In genomic region chr5:875931-876330, GRCh38 we compare ENCODE assay signal across 21 cellular contexts. TPM values are rescaled to one million over a fixed set of nuclear protein-coding genes. Genes with fewer than 3 reads are reported as not detected.
DNase-seq lines count a peak whose midpoint lies in the region; ATAC-seq, FAIRE-seq and TF ChIP-seq lines count a peak whose summit lies in the region.
"Had no signal": no experiment of that assay in that cellular context is flagged by ENCODE, and none has a peak within 500 bp of the region (broad histone marks: within the 10 kb centered on the region; RNA-seq: fewer than 3 reads in every experiment).

No MANE protein-coding gene starts in this region.

- in situ Hi-C loops in HepG2 (cut with HindIII; ENCODE audit: extremely low pct_ligation_motif_present, low pct_unique_long_range_greater_than_20kb), result no loop called here

- WGBS in HepG2 (ENCODE audit: low lambda C conversion rate), result 97% methylated on average over 22 of the region's 24 CpGs
- 87% methylated on average over 8 of the region's 24 CpGs for WGBS in right lobe of liver (ENCODE audit: insufficient coverage, low coverage, low lambda C conversion rate, missing lambda C conversion rate)
- 92% methylated on average over 23 of the region's 24 CpGs; no CpG with 5 or more reads in 1 of the 2 experiments for WGBS in H1 (ENCODE audit: extremely low coverage in 1 of 2, insufficient coverage in 1 of 2, insufficient read length in 1 of 2, insufficient replicate concordance in 2 of 2, low coverage in 1 of 2, low lambda C conversion rate in 2 of 2, missing lambda C conversion rate in 1 of 2), 2 experiments

- H2BK5ac ChIP-seq in H1 (ENCODE audit: low read depth, low read length), result no peak overlapping the region

- H3K4ac ChIP-seq in H1 (replicated peaks; ENCODE audit: insufficient read length, low read depth, low read length), result no peak overlapping the region

- H3K4me3 ChIP-seq in HepG2 (replicated peaks in 1 of 3; ENCODE audit: insufficient read depth in 1 of 3, low read depth in 2 of 3, low read length in 3 of 3) (no peak overlapping the region), right lobe of liver (no peak overlapping the region), H1 (ENCODE audit: extremely low read depth in 1 of 4, insufficient read depth in 2 of 4, low read depth in 3 of 4, low read length in 4 of 4) (no peak overlapping the region), kidney (ENCODE audit: low read length in 2 of 2) (no peak overlapping the region)
- H3K4me3 ChIP-seq: A549, GM23248 had no signal

- FAIRE-seq in HepG2 (lab: Jason Lieb, UNC), result no peak
- no peak for FAIRE-seq in H1 (lab: Jason Lieb, UNC)
- FAIRE-seq in kidney (lab: Jason Lieb, UNC), result no peak
- FAIRE-seq: A549, G401.6, GM12892 had no signal

- no peak for TF ChIP-seq EP300 in HepG2 (IDR thresholded peaks at IDR 0.05; ENCODE audit: low read depth in 2 of 2, low read length in 2 of 2)
- TF ChIP-seq EP300 in HepG2 (CRISPR knock-in tag; IDR thresholded peaks at IDR 0.05; ENCODE audit: borderline replicate concordance), result no peak
- no peak for TF ChIP-seq EP300 in H1 (IDR thresholded peaks at IDR 0.05; ENCODE audit: borderline replicate concordance in 1 of 2, low read depth in 2 of 2, low read length in 2 of 2)

- no peaks in the 10 kb centered on the region for H4K20me1 ChIP-seq in HepG2 (ENCODE audit: insufficient read depth, low read length)
- H4K20me1 ChIP-seq in H1 (replicated peaks in 1 of 2; ENCODE audit: control insufficient read depth in 1 of 2, insufficient read depth in 2 of 2, low read length in 2 of 2), result peaks cover 12 to 22% of the 10 kb centered on the region in 2 experiments

- H3K18ac ChIP-seq in H1 (ENCODE audit: extremely low read depth, low read length), result no peak overlapping the region

- TF ChIP-seq RAD21 in HepG2 (CRISPR knock-in tag; IDR thresholded peaks at IDR 0.05) (no peak), H1 (IDR thresholded peaks at IDR 0.05 in 1 of 2, conservative IDR thresholded peaks at IDR 0.05 in 1 of 2; ENCODE audit: low read depth in 2 of 2, low read length in 2 of 2) (no peak)

- TF ChIP-seq CTCF in HepG2 (CRISPR knock-in tag; IDR thresholded peaks at IDR 0.05), result no peak
- no peak for TF ChIP-seq CTCF in right lobe of liver (IDR thresholded peaks at IDR 0.05)
- TF ChIP-seq CTCF in H1 (IDR thresholded peaks at IDR 0.05; ENCODE audit: control extremely low read depth in 1 of 3, insufficient read depth in 1 of 3, low read depth in 1 of 3, low read length in 3 of 3), result no peak
- TF ChIP-seq CTCF in kidney (IDR thresholded peaks at IDR 0.05; ENCODE audit: borderline replicate concordance, extremely low read depth, insufficient read depth), result no peak

- H3K9ac ChIP-seq in HepG2 (ENCODE audit: insufficient read depth, low read depth, low read length) (no peak overlapping the region), H1 (replicated peaks in 1 of 4; ENCODE audit: extremely low read depth in 1 of 4, low read depth in 3 of 4, low read length in 3 of 4) (no peak overlapping the region), kidney (ENCODE audit: low read length in 2 of 2) (no peak overlapping the region)
- H3K9ac ChIP-seq: GM23248 had no signal

- H4K8ac ChIP-seq in H1 (ENCODE audit: extremely low read depth, insufficient read depth, low read length), result no peak overlapping the region

- H2AK5ac ChIP-seq in H1 (ENCODE audit: low read depth, low read length), result no peak overlapping the region

- H2BK12ac ChIP-seq in H1 (ENCODE audit: low read depth, low read length), result no peak overlapping the region

- no peak overlapping the region for H2AFZ ChIP-seq in HepG2 (ENCODE audit: low read length)
- H2AFZ ChIP-seq in H1 (ENCODE audit: low read length), result no peak overlapping the region
- H2AFZ ChIP-seq: GM23248 had no signal

- ATAC-seq in HepG2 (no peak), right lobe of liver (no peak), HG02610 (IDR thresholded peaks at IDR 0.05; ENCODE audit: unreplicated experiment) (no peak), GM19328 (IDR thresholded peaks at IDR 0.05; ENCODE audit: unreplicated experiment) (no peak)
- ATAC-seq in stimulated activated effector memory CD8-positive, alpha-beta T cell treated with anti-CD3 and anti-CD28 coated beads, Interleukin-12 subunit alpha, Interleukin-12 subunit beta, amount 100 ng/mL, for 72 hours, result no peak
- ATAC-seq: A549; CD8-positive, alpha-beta T cell; HCT116 had no signal

- H3K79me2 ChIP-seq in HepG2 (ENCODE audit: insufficient read depth, low read length), result no peaks in the 10 kb centered on the region
- peaks cover 0 to 6% of the 10 kb centered on the region in 2 experiments; a peak in 1 of 4 replicates for H3K79me2 ChIP-seq in H1 (ENCODE audit: control insufficient read depth in 1 of 2, insufficient read depth in 2 of 2, low read length in 2 of 2)

- H3K27me3 ChIP-seq in HepG2 (ENCODE audit: control insufficient read depth in 1 of 2, insufficient read depth in 2 of 2, low read length in 2 of 2) (no peaks in the 10 kb centered on the region), right lobe of liver (no peaks in the 10 kb centered on the region), H1 (replicated peaks in 1 of 4; ENCODE audit: control insufficient read depth in 3 of 4, extremely low read depth in 1 of 4, insufficient read depth in 3 of 4, low read length in 3 of 4) (no peaks in the 10 kb centered on the region)

- no peaks in the 10 kb centered on the region for H3K9me3 ChIP-seq in HepG2 (ENCODE audit: low read length)
- H3K9me3 ChIP-seq in right lobe of liver, result no peaks in the 10 kb centered on the region
- no peaks in the 10 kb centered on the region for H3K9me3 ChIP-seq in H1 (ENCODE audit: insufficient read depth in 2 of 2, low read depth in 1 of 2, low read length in 1 of 2)
- H3K9me3 ChIP-seq in kidney (ENCODE audit: control insufficient read depth in 1 of 2, low read length in 2 of 2), result no peaks in the 10 kb centered on the region
- H3K9me3 ChIP-seq: A549, Caco-2 had no signal

- H3K4me2 ChIP-seq in HepG2 (ENCODE audit: low read depth, low read length) (no peak overlapping the region), H1 (ENCODE audit: insufficient read depth in 1 of 2, low read depth in 2 of 2, low read length in 2 of 2) (no peak overlapping the region)
- H3K4me2 ChIP-seq: A549 had no signal

- CTCF ChIA-PET in HepG2 (lab: Yijun Ruan, JAX; ENCODE audit: low intra/inter-chr PET ratio, low total read pairs), result no interaction called here
- CTCF ChIA-PET in H1 (lab: Charles Lee; ENCODE audit: partially characterized antibody), result no interaction called here

- H3K14ac ChIP-seq in H1 (ENCODE audit: insufficient read length), result no peak overlapping the region

- TF ChIP-seq POLR2A in HepG2 (IDR thresholded peaks at IDR 0.05; ENCODE audit: insufficient read depth in 1 of 2, low read depth in 2 of 2, low read length in 2 of 2), result no peak
- no peak for TF ChIP-seq POLR2A in right lobe of liver (IDR thresholded peaks at IDR 0.05)
- TF ChIP-seq POLR2A in H1 (IDR thresholded peaks at IDR 0.05; ENCODE audit: control extremely low read depth in 1 of 2, low read depth in 2 of 2, low read length in 2 of 2), result no peak

- no peaks in the 10 kb centered on the region for H3K23me2 ChIP-seq in H1 (ENCODE audit: low read depth, low read length)

- H3K9me3 Mint-ChIP-seq in stimulated activated effector memory CD8-positive, alpha-beta T cell treated with anti-CD3 and anti-CD28 coated beads, Interleukin-12 subunit alpha, Interleukin-12 subunit beta, amount 100 ng/mL, for 72 hours, result no peaks in the 10 kb centered on the region
- H3K9me3 Mint-ChIP-seq: CD8-positive, alpha-beta T cell; H9 had no signal

- H3K4me1 Mint-ChIP-seq in stimulated activated effector memory CD8-positive, alpha-beta T cell treated with anti-CD3 and anti-CD28 coated beads, Interleukin-12 subunit alpha, Interleukin-12 subunit beta, amount 100 ng/mL, for 72 hours, result peaks cover 6% of the 10 kb centered on the region
- H3K4me1 Mint-ChIP-seq: H9 had no signal

- H3K23ac ChIP-seq in H1 (ENCODE audit: insufficient read length), result no peak overlapping the region

- BruUV-seq in HepG2 (replicated peaks; lab: Mats Ljungman, UMichigan), result no TSS peak

- intact Hi-C loops in HepG2 (cut with micrococcal nuclease; ENCODE audit: unreplicated experiment), result no loop called here
- intact Hi-C loops in right lobe of liver (cut with DNase I), result no loop called here
- intact Hi-C loops in kidney (cut with DNase I), result no loop called here

- peak overlapping the region; percentile 44 for H3K27ac Mint-ChIP-seq in stimulated activated effector memory CD8-positive, alpha-beta T cell treated with anti-CD3 and anti-CD28 coated beads, Interleukin-12 subunit alpha, Interleukin-12 subunit beta, amount 100 ng/mL, for 72 hours
- H3K27ac Mint-ChIP-seq: CD8-positive, alpha-beta T cell; H9 had no signal

- no peak overlapping the region for H2BK120ac ChIP-seq in H1 (replicated peaks; ENCODE audit: low read depth, low read length)

- no peak overlapping the region for H4K5ac ChIP-seq in H1 (ENCODE audit: insufficient read length, low read depth, low read length)

- peak overlapping the region; percentile 30 for H3K56ac ChIP-seq in H1 (replicated peaks; ENCODE audit: insufficient read length, low read depth, low read length)

- no peak overlapping the region for H4K91ac ChIP-seq in H1 (replicated peaks; ENCODE audit: insufficient read length, low read length)

- H3K4me1 ChIP-seq in HepG2 (ENCODE audit: insufficient read depth, low read length) (no peaks in the 10 kb centered on the region), right lobe of liver (no peaks in the 10 kb centered on the region), H1 (replicated peaks in 1 of 4; ENCODE audit: control insufficient read depth in 3 of 4, insufficient read depth in 4 of 4, low read length in 3 of 4) (no peaks in the 10 kb centered on the region), kidney (ENCODE audit: control insufficient read depth in 1 of 2, insufficient read depth in 1 of 2, low read depth in 1 of 2, low read length in 2 of 2) (no peaks in the 10 kb centered on the region)
- H3K4me1 ChIP-seq: A549, Caco-2 had no signal

- H3K27ac ChIP-seq in HepG2 (ENCODE audit: extremely low read length, insufficient read depth, low read length), result no peak overlapping the region
- H3K27ac ChIP-seq in right lobe of liver, result no peak overlapping the region
- no peak overlapping the region for H3K27ac ChIP-seq in H1 (ENCODE audit: low read depth, low read length)
- H3K27ac ChIP-seq in kidney (ENCODE audit: low read depth in 2 of 2, low read length in 2 of 2), result no peak overlapping the region
- H3K27ac ChIP-seq: A549, GM23248 had no signal

- H3K4me3 Mint-ChIP-seq in stimulated activated effector memory CD8-positive, alpha-beta T cell treated with anti-CD3 and anti-CD28 coated beads, Interleukin-12 subunit alpha, Interleukin-12 subunit beta, amount 100 ng/mL, for 72 hours, result no peak overlapping the region
- H3K4me3 Mint-ChIP-seq: CD8-positive, alpha-beta T cell; H9 had no signal

- no peak overlapping the region for H2BK20ac ChIP-seq in H1 (ENCODE audit: low read length)

- DNase-seq in HepG2 (ENCODE audit: low spot score) (no peak), right lobe of liver (no peak), H1 (ENCODE audit: low read depth in 1 of 2, low spot score in 2 of 2) (no peak), kidney (peak; percentile 59)
- no peak for DNase-seq in stimulated activated effector memory CD8-positive, alpha-beta T cell treated with anti-CD3 and anti-CD28 coated beads, Interleukin-12 subunit alpha, Interleukin-12 subunit beta, amount 100 ng/mL, for 72 hours (ENCODE audit: low spot score in 2 of 2)
- no peak for DNase-seq in stimulated activated naive CD4-positive, alpha-beta T cell (lab: John Stamatoyannopoulos, UW)
- DNase-seq: 8988T; ACHN; C1 segment of cervical spinal cord; Caco-2; CD8-positive, alpha-beta T cell; DMS153; DND-41; GM23248; H9 had no signal

- H3K36me3 Mint-ChIP-seq in stimulated activated effector memory CD8-positive, alpha-beta T cell treated with anti-CD3 and anti-CD28 coated beads, Interleukin-12 subunit alpha, Interleukin-12 subunit beta, amount 100 ng/mL, for 72 hours, result peaks cover 80% of the 10 kb centered on the region

- peaks cover 27 to 68% of the 10 kb centered on the region in 2 experiments for H3K36me3 ChIP-seq in HepG2 (replicated peaks in 1 of 2; ENCODE audit: control insufficient read depth in 1 of 2, insufficient read depth in 2 of 2, low read length in 2 of 2)
- H3K36me3 ChIP-seq in right lobe of liver, result peaks cover 0 to 51% (median 18%) of the 10 kb centered on the region in 4 donors
- H3K36me3 ChIP-seq in H1 (ENCODE audit: control insufficient read depth in 2 of 4, insufficient read depth in 4 of 4, low read length in 3 of 4), result peaks cover 21 to 55% (median 50%) of the 10 kb centered on the region in 4 experiments
- H3K36me3 ChIP-seq in kidney (ENCODE audit: control insufficient read depth in 1 of 2, insufficient read depth in 2 of 2, low read length in 2 of 2), result peaks cover 27 to 34% of the 10 kb centered on the region in 2 donors

- POLR2A ChIA-PET in HepG2 (lab: Yijun Ruan, JAX), result no interaction called here
- POLR2A ChIA-PET in H1 (lab: Charles Lee; ENCODE audit: partially characterized antibody), result interaction anchor here (0.8 to 2.2 kb wide), 7 partner anchors 9 to 19 kb away, joined by 3 to 7 read pairs (median 5); no protein-coding TSS in a partner anchor

- H2BK15ac ChIP-seq in H1 (ENCODE audit: low read length), result no peak overlapping the region

- H3K79me1 ChIP-seq in H1 (ENCODE audit: low read depth, low read length), result peaks cover 8% of the 10 kb centered on the region; the same call in 1 of the 2 replicates

RNA-seq across cellular contexts. Expression of gene BRD9, which starts 16.7 kb away (rescaled TPM):
- total RNA-seq in HepG2 (2016; rRNA removed; fragmentation: Illumina TruSeq; extraction: Trizol) (20.7 and 22.9 TPM in 2 replicates), right lobe of liver (10 to 100 TPM; 10.7 to 16.7 (median 13.8) TPM), kidney (38.0 TPM)
- total RNA-seq in HepG2 (2016; cell fraction: cytosol; rRNA removed; fragmentation: Illumina TruSeq; extraction: Trizol; ENCODE audit: low read depth), result 6.6 and 8.1 TPM in 2 replicates
- total RNA-seq in HepG2 (2016; cell fraction: insoluble cytoplasmic fraction; rRNA removed; fragmentation: Illumina TruSeq; extraction: Trizol), result 18.6 and 24.6 TPM in 2 replicates
- total RNA-seq in HepG2 (2016; cell fraction: membrane; rRNA removed; fragmentation: Illumina TruSeq; extraction: Trizol), result 10.4 and 11.6 TPM in 2 replicates
- total RNA-seq in HepG2 (2016; cell fraction: nucleus; rRNA removed; fragmentation: Illumina TruSeq; extraction: Trizol), result 30.9 and 31.0 TPM in 2 replicates
- polyA plus RNA-seq in HepG2 (2011; rRNA removed) (5.2 and 6.3 TPM in 2 replicates), H1 (2011; rRNA removed) (9.3 and 16.2 TPM in 2 replicates), kidney (ENCODE audit: insufficient read depth, low read depth, low replicate concordance) (17.5 TPM)
- 4.5 and 4.6 TPM in 2 replicates for polyA plus RNA-seq in HepG2 (2011; cell fraction: cytosol; rRNA removed)
- polyA plus RNA-seq in HepG2 (2011; cell fraction: nucleus; rRNA removed), result 36.0 and 39.4 TPM in 2 replicates
- 10.7 and 10.9 TPM in 2 replicates for polyA plus RNA-seq in HepG2 (2012)
- polyA plus RNA-seq in HepG2 (2016; cell fraction: cytosol; fragmentation: Illumina TruSeq; extraction: Trizol; ENCODE audit: low read depth), result 2.4 and 2.5 TPM in 2 replicates
- 17.6 and 19.2 TPM in 2 replicates for polyA plus RNA-seq in HepG2 (2016; cell fraction: insoluble cytoplasmic fraction; fragmentation: Illumina TruSeq; extraction: Trizol; ENCODE audit: low read depth)
- 4.9 and 5.4 TPM in 2 replicates for polyA plus RNA-seq in HepG2 (2016; cell fraction: membrane; fragmentation: Illumina TruSeq; extraction: Trizol; ENCODE audit: low read depth)
- 65.1 and 68.5 TPM in 2 replicates for polyA plus RNA-seq in HepG2 (2016; cell fraction: nucleus; fragmentation: Illumina TruSeq; extraction: Trizol; ENCODE audit: insufficient read depth, low read depth)
- 15.9 and 73.1 TPM in 2 replicates for polyA minus RNA-seq in HepG2 (2011; rRNA and poly(A)+ RNA removed; ENCODE audit: low replicate concordance)
- polyA minus RNA-seq in HepG2 (2011; cell fraction: cytosol; rRNA and poly(A)+ RNA removed), result 4.1 and 5.6 TPM in 2 replicates
- 30.7 and 34.1 TPM in 2 replicates for polyA minus RNA-seq in HepG2 (2011; cell fraction: nucleus; rRNA and poly(A)+ RNA removed)
- total RNA-seq in H1 (2021; fragmentation: NEBNext Ultra II Directional; extraction: Animal tissue kit (Norgen Biotek cat#: 25700)), result 46.5 and 49.4 TPM in 2 replicates
- 17.0 TPM for polyA plus RNA-seq in H1 (2011; cell fraction: cytosol; rRNA removed)
- 50.5 TPM for polyA plus RNA-seq in H1 (2011; cell fraction: nucleus; rRNA removed)
- polyA plus RNA-seq in H1 (2012, experiment 1 of 2), result 36.8 to 40.3 TPM (median 39.2 TPM) in 4 replicates
- 14.0 TPM for polyA plus RNA-seq in H1 (2012, experiment 2 of 2)
- 29.3 TPM for polyA plus RNA-seq in H1 (2013, experiment 1 of 2)
- polyA plus RNA-seq in H1 (2013, experiment 2 of 2), result 26.5 TPM
- polyA minus RNA-seq in H1 (2011; rRNA and poly(A)+ RNA removed), result 22.4 and 30.0 TPM in 2 replicates
- polyA minus RNA-seq in H1 (2011; cell fraction: cytosol; rRNA and poly(A)+ RNA removed), result 18.1 TPM
- polyA minus RNA-seq in H1 (2011; cell fraction: nucleus; rRNA and poly(A)+ RNA removed), result 48.6 TPM

RNA-seq across cellular contexts. Expression of gene TRIP13, which starts 16.8 kb away (rescaled TPM):
- total RNA-seq in HepG2 (2016; rRNA removed; fragmentation: Illumina TruSeq; extraction: Trizol) (33.0 and 39.5 TPM in 2 replicates), right lobe of liver (1 to 10 TPM in 2 of 6 experiments, under 1 TPM in 4; 0.15 to 3.2 (median 0.70) TPM), kidney (1.6 TPM)
- 8.1 and 9.8 TPM in 2 replicates for total RNA-seq in HepG2 (2016; cell fraction: cytosol; rRNA removed; fragmentation: Illumina TruSeq; extraction: Trizol; ENCODE audit: low read depth)
- total RNA-seq in HepG2 (2016; cell fraction: insoluble cytoplasmic fraction; rRNA removed; fragmentation: Illumina TruSeq; extraction: Trizol), result 33.0 and 42.4 TPM in 2 replicates
- 19.4 and 20.2 TPM in 2 replicates for total RNA-seq in HepG2 (2016; cell fraction: membrane; rRNA removed; fragmentation: Illumina TruSeq; extraction: Trizol)
- total RNA-seq in HepG2 (2016; cell fraction: nucleus; rRNA removed; fragmentation: Illumina TruSeq; extraction: Trizol), result 18.6 TPM in 2 replicates
- polyA plus RNA-seq in HepG2 (2011; rRNA removed) (12.8 and 13.5 TPM in 2 replicates), H1 (2011; rRNA removed) (17.9 and 20.0 TPM in 2 replicates), kidney (ENCODE audit: insufficient read depth, low read depth, low replicate concordance) (0.86 TPM)
- polyA plus RNA-seq in HepG2 (2011; cell fraction: cytosol; rRNA removed), result 6.1 and 7.0 TPM in 2 replicates
- polyA plus RNA-seq in HepG2 (2011; cell fraction: nucleus; rRNA removed), result 11.6 and 18.6 TPM in 2 replicates
- 6.5 and 11.3 TPM in 2 replicates for polyA plus RNA-seq in HepG2 (2012)
- 4.9 and 6.9 TPM in 2 replicates for polyA plus RNA-seq in HepG2 (2016; cell fraction: cytosol; fragmentation: Illumina TruSeq; extraction: Trizol; ENCODE audit: low read depth)
- 44.2 and 47.5 TPM in 2 replicates for polyA plus RNA-seq in HepG2 (2016; cell fraction: insoluble cytoplasmic fraction; fragmentation: Illumina TruSeq; extraction: Trizol; ENCODE audit: low read depth)
- polyA plus RNA-seq in HepG2 (2016; cell fraction: membrane; fragmentation: Illumina TruSeq; extraction: Trizol; ENCODE audit: low read depth), result 13.5 and 13.6 TPM in 2 replicates
- 42.0 and 45.8 TPM in 2 replicates for polyA plus RNA-seq in HepG2 (2016; cell fraction: nucleus; fragmentation: Illumina TruSeq; extraction: Trizol; ENCODE audit: insufficient read depth, low read depth)
- 6.3 and 101 TPM in 2 replicates for polyA minus RNA-seq in HepG2 (2011; rRNA and poly(A)+ RNA removed; ENCODE audit: low replicate concordance)
- 4.5 and 11.3 TPM in 2 replicates for polyA minus RNA-seq in HepG2 (2011; cell fraction: cytosol; rRNA and poly(A)+ RNA removed)
- polyA minus RNA-seq in HepG2 (2011; cell fraction: nucleus; rRNA and poly(A)+ RNA removed), result 9.2 and 11.7 TPM in 2 replicates
- 34.5 and 39.2 TPM in 2 replicates for total RNA-seq in H1 (2021; fragmentation: NEBNext Ultra II Directional; extraction: Animal tissue kit (Norgen Biotek cat#: 25700))
- polyA plus RNA-seq in H1 (2011; cell fraction: cytosol; rRNA removed), result 28.8 TPM
- 27.0 TPM for polyA plus RNA-seq in H1 (2011; cell fraction: nucleus; rRNA removed)
- 26.9 to 37.9 TPM (median 33.7 TPM) in 4 replicates for polyA plus RNA-seq in H1 (2012, experiment 1 of 2)
- polyA plus RNA-seq in H1 (2012, experiment 2 of 2), result 13.1 TPM
- polyA plus RNA-seq in H1 (2013, experiment 1 of 2), result 33.0 TPM
- 33.3 TPM for polyA plus RNA-seq in H1 (2013, experiment 2 of 2)
- 29.1 and 53.1 TPM in 2 replicates for polyA minus RNA-seq in H1 (2011; rRNA and poly(A)+ RNA removed)
- 20.4 TPM for polyA minus RNA-seq in H1 (2011; cell fraction: cytosol; rRNA and poly(A)+ RNA removed)
- 24.3 TPM for polyA minus RNA-seq in H1 (2011; cell fraction: nucleus; rRNA and poly(A)+ RNA removed)

RNA-seq across cellular contexts. Expression of gene ZDHHC11, which starts 25.1 kb away (rescaled TPM):
- total RNA-seq in HepG2 (2016; rRNA removed; fragmentation: Illumina TruSeq; extraction: Trizol), result 1.4 and 4.0 TPM in 2 replicates
- 0.51 and 1.4 TPM in 2 replicates for total RNA-seq in HepG2 (2016; cell fraction: cytosol; rRNA removed; fragmentation: Illumina TruSeq; extraction: Trizol; ENCODE audit: low read depth)
- 0.67 and 5.3 TPM in 2 replicates for total RNA-seq in HepG2 (2016; cell fraction: insoluble cytoplasmic fraction; rRNA removed; fragmentation: Illumina TruSeq; extraction: Trizol)
- total RNA-seq in HepG2 (2016; cell fraction: membrane; rRNA removed; fragmentation: Illumina TruSeq; extraction: Trizol), result 1.5 and 2.0 TPM in 2 replicates
- 8.6 and 9.6 TPM in 2 replicates for total RNA-seq in HepG2 (2016; cell fraction: nucleus; rRNA removed; fragmentation: Illumina TruSeq; extraction: Trizol)
- 2.1 and 2.2 TPM in 2 replicates for polyA plus RNA-seq in HepG2 (2011; rRNA removed)
- 1.6 and 2.1 TPM in 2 replicates for polyA plus RNA-seq in HepG2 (2011; cell fraction: cytosol; rRNA removed)
- 24.0 and 31.7 TPM in 2 replicates for polyA plus RNA-seq in HepG2 (2011; cell fraction: nucleus; rRNA removed)
- polyA plus RNA-seq in HepG2 (2012), result 3.2 and 7.4 TPM in 2 replicates
- polyA plus RNA-seq in HepG2 (2016; cell fraction: cytosol; fragmentation: Illumina TruSeq; extraction: Trizol; ENCODE audit: low read depth), result 0.68 and 0.74 TPM in 2 replicates
- polyA plus RNA-seq in HepG2 (2016; cell fraction: insoluble cytoplasmic fraction; fragmentation: Illumina TruSeq; extraction: Trizol; ENCODE audit: low read depth), result 1.2 and 2.3 TPM in 2 replicates
- 0.83 and 1.1 TPM in 2 replicates for polyA plus RNA-seq in HepG2 (2016; cell fraction: membrane; fragmentation: Illumina TruSeq; extraction: Trizol; ENCODE audit: low read depth)
- polyA plus RNA-seq in HepG2 (2016; cell fraction: nucleus; fragmentation: Illumina TruSeq; extraction: Trizol; ENCODE audit: insufficient read depth, low read depth), result 21.9 and 23.7 TPM in 2 replicates
- 7.7 and 72.5 TPM in 2 replicates for polyA minus RNA-seq in HepG2 (2011; rRNA and poly(A)+ RNA removed; ENCODE audit: low replicate concordance)
- polyA minus RNA-seq in HepG2 (2011; cell fraction: cytosol; rRNA and poly(A)+ RNA removed), result 2.5 TPM in 1 of 2 replicates, not detected in the other
- polyA minus RNA-seq in HepG2 (2011; cell fraction: nucleus; rRNA and poly(A)+ RNA removed), result 12.6 and 14.9 TPM in 2 replicates
- total RNA-seq in right lobe of liver, result 10 to 100 TPM in 2 of 6 experiments, 1 to 10 TPM in 3, under 1 TPM in 1; 0.50 to 14.4 (median 5.8) TPM
- total RNA-seq in H1 (2021; fragmentation: NEBNext Ultra II Directional; extraction: Animal tissue kit (Norgen Biotek cat#: 25700)), result 16.6 and 19.8 TPM in 2 replicates
- 4.7 and 10.8 TPM in 2 replicates for polyA plus RNA-seq in H1 (2011; rRNA removed)
- 4.3 TPM for polyA plus RNA-seq in H1 (2011; cell fraction: cytosol; rRNA removed)
- 78.4 TPM for polyA plus RNA-seq in H1 (2011; cell fraction: nucleus; rRNA removed)
- 27.8 to 38.5 TPM (median 36.1 TPM) in 4 replicates for polyA plus RNA-seq in H1 (2012, experiment 1 of 2)
- polyA plus RNA-seq in H1 (2012, experiment 2 of 2), result 2.5 TPM
- polyA plus RNA-seq in H1 (2013, experiment 1 of 2), result 6.1 TPM
- 5.6 TPM for polyA plus RNA-seq in H1 (2013, experiment 2 of 2)
- 16.1 and 19.7 TPM in 2 replicates for polyA minus RNA-seq in H1 (2011; rRNA and poly(A)+ RNA removed)
- 14.1 TPM for polyA minus RNA-seq in H1 (2011; cell fraction: cytosol; rRNA and poly(A)+ RNA removed)
- polyA minus RNA-seq in H1 (2011; cell fraction: nucleus; rRNA and poly(A)+ RNA removed), result 35.3 TPM
- total RNA-seq in kidney, result 10.1 TPM
- polyA plus RNA-seq in kidney (ENCODE audit: insufficient read depth, low read depth, low replicate concordance), result 1.6 TPM
